In the genomic region with DNA sequence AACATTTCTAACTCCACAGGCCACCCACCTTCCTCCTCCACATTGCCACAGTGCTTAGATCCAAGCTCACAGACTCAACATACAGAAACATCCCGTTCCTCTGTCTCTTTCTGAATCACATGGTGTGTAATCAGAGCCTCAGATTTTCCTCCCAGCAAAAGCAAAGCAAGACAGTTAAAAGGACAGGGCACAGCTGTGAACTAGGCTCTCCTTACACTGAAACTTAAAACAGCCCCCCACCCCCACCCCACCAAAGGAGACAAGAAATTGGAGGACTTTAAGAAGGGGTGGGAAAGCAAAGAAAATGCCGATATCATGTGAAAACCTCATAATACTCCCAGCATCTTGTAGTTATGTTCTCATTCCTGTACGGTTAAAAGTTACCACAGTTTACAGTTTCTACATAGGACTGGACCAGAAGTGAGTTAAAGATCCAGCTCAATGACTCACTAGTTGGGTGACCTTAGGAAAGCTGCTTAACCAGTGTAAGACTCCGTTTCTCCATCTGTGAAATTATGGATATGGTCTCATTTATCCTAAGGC, we compare ENCODE assay signal across 9 cellular contexts. TPM values are rescaled to one million over a fixed set of nuclear protein-coding genes. Genes with fewer than 3 reads are reported as not detected.
DNase-seq lines count a peak whose midpoint lies in the region; ATAC-seq, FAIRE-seq and TF ChIP-seq lines count a peak whose summit lies in the region.
"Had no signal": no experiment of that assay in that cellular context is flagged by ENCODE, and none has a peak within 500 bp of the region (broad histone marks: within the 10 kb centered on the region; RNA-seq: fewer than 3 reads in every experiment).

No MANE protein-coding gene starts in this region.

- no peak overlapping the region for H3K9ac ChIP-seq in HepG2 (ENCODE audit: insufficient read depth, low read depth, low read length)

- peaks cover 43% of the 10 kb centered on the region for H4K20me1 ChIP-seq in HepG2 (ENCODE audit: insufficient read depth, low read length)

- POLR2A ChIA-PET in HepG2 (lab: Yijun Ruan, JAX) (no interaction called here), T-cell (lab: Charles Lee) (interaction anchor here in 1 of 2 donors (0.6 kb wide), 1 partner anchor 10 kb away, joined by 4 read pairs; no protein-coding TSS in a partner anchor)
- POLR2A ChIA-PET in naive thymus-derived CD8-positive, alpha-beta T cell (lab: Charles Lee) = interaction anchor here (0.7 kb wide), 1 partner anchor 23 kb away, joined by 5 read pairs; no protein-coding TSS in a partner anchor
- POLR2A ChIA-PET in activated CD4-positive, alpha-beta memory T cell treated with anti-CD3 and anti-CD28 coated beads for 36 hours (lab: Charles Lee) = no interaction called here

- peaks cover 64% of the 10 kb centered on the region for H3K79me2 ChIP-seq in HepG2 (ENCODE audit: insufficient read depth, low read length)

- FAIRE-seq in HepG2 (lab: Jason Lieb, UNC) = no peak

- no peak overlapping the region for H2AFZ ChIP-seq in HepG2 (ENCODE audit: low read length)

- H3K27ac Mint-ChIP-seq in T-cell = no peak overlapping the region
- H3K27ac Mint-ChIP-seq in naive thymus-derived CD8-positive, alpha-beta T cell = peak overlapping the region in 4 of 10 donors; percentile 1 to 78 (median 50)
- H3K27ac Mint-ChIP-seq in activated CD4-positive, alpha-beta memory T cell treated with anti-CD3 and anti-CD28 coated beads for 36 hours = no peak overlapping the region

- no peak for ATAC-seq in HepG2
- ATAC-seq in right lobe of liver = no peak
- ATAC-seq in T-cell (replicated peaks in 1 of 4) = no peak
- ATAC-seq in naive thymus-derived CD8-positive, alpha-beta T cell = no peak
- no peak for ATAC-seq in GM18520 (IDR thresholded peaks at IDR 0.05; ENCODE audit: unreplicated experiment)

- peaks cover 8 to 49% of the 10 kb centered on the region in 2 experiments for H3K36me3 ChIP-seq in HepG2 (replicated peaks in 1 of 2; ENCODE audit: control insufficient read depth in 1 of 2, insufficient read depth in 2 of 2, low read length in 2 of 2)
- peaks cover 0 to 8% (median 0%) of the 10 kb centered on the region in 4 donors for H3K36me3 ChIP-seq in right lobe of liver

- no peak for TF ChIP-seq RAD21 in HepG2 (CRISPR knock-in tag; IDR thresholded peaks at IDR 0.05)

- no TSS peak for BruUV-seq in HepG2 (replicated peaks; lab: Mats Ljungman, UMichigan)

- H3K27me3 ChIP-seq in HepG2 (ENCODE audit: control insufficient read depth in 1 of 2, insufficient read depth in 2 of 2, low read length in 2 of 2) (no peaks in the 10 kb centered on the region; a peak in 1 of 5 replicates), right lobe of liver (no peaks in the 10 kb centered on the region)

- H3K4me3 ChIP-seq in HepG2 (replicated peaks in 1 of 3; ENCODE audit: insufficient read depth in 1 of 3, low read depth in 2 of 3, low read length in 3 of 3) (no peak overlapping the region), right lobe of liver (no peak overlapping the region), choroid plexus epithelial cell (ENCODE audit: low read depth, low read length) (peak overlapping the region; percentile 42)

- WGBS in HepG2 (ENCODE audit: low lambda C conversion rate) = 90% methylated on average over 4 of the region's 4 CpGs
- WGBS in right lobe of liver (ENCODE audit: insufficient coverage, low coverage, low lambda C conversion rate, missing lambda C conversion rate) = 62% methylated on average over 4 of the region's 4 CpGs

- TF ChIP-seq EP300 in HepG2 (IDR thresholded peaks at IDR 0.05; ENCODE audit: low read depth in 2 of 2, low read length in 2 of 2) (no peak), HepG2 (CRISPR knock-in tag; IDR thresholded peaks at IDR 0.05; ENCODE audit: borderline replicate concordance) (no peak)

- peaks cover 44% of the 10 kb centered on the region for H3K4me1 ChIP-seq in HepG2 (ENCODE audit: insufficient read depth, low read length)
- no peaks in the 10 kb centered on the region for H3K4me1 ChIP-seq in right lobe of liver

- peaks cover 30 to 34% (median 32%) of the 10 kb centered on the region in 3 donors for H3K4me1 Mint-ChIP-seq in T-cell
- peaks cover 24 to 70% (median 51%) of the 10 kb centered on the region in 4 donors for H3K4me1 Mint-ChIP-seq in naive thymus-derived CD8-positive, alpha-beta T cell
- peaks cover 31% of the 10 kb centered on the region for H3K4me1 Mint-ChIP-seq in activated CD4-positive, alpha-beta memory T cell treated with anti-CD3 and anti-CD28 coated beads for 36 hours (ENCODE audit: low read depth)

- no peak for TF ChIP-seq POLR2A in HepG2 (IDR thresholded peaks at IDR 0.05; ENCODE audit: insufficient read depth in 1 of 2, low read depth in 2 of 2, low read length in 2 of 2)
- no peak for TF ChIP-seq POLR2A in right lobe of liver (IDR thresholded peaks at IDR 0.05)

- H3K4me3 Mint-ChIP-seq in T-cell = no peak overlapping the region
- H3K4me3 Mint-ChIP-seq in naive thymus-derived CD8-positive, alpha-beta T cell = no peak overlapping the region
- no peak overlapping the region for H3K4me3 Mint-ChIP-seq in activated CD4-positive, alpha-beta memory T cell treated with anti-CD3 and anti-CD28 coated beads for 36 hours

- no peaks in the 10 kb centered on the region for H3K36me3 Mint-ChIP-seq in T-cell
- peaks cover 0 to 23% (median 6%) of the 10 kb centered on the region in 3 donors for H3K36me3 Mint-ChIP-seq in naive thymus-derived CD8-positive, alpha-beta T cell
- H3K36me3 Mint-ChIP-seq in activated CD4-positive, alpha-beta memory T cell treated with anti-CD3 and anti-CD28 coated beads for 36 hours = peaks cover 27% of the 10 kb centered on the region

- TF ChIP-seq CTCF in HepG2 (CRISPR knock-in tag; IDR thresholded peaks at IDR 0.05) = no peak
- TF ChIP-seq CTCF in right lobe of liver (IDR thresholded peaks at IDR 0.05) = no peak
- no peak for TF ChIP-seq CTCF in choroid plexus epithelial cell (conservative IDR thresholded peaks at IDR 0.05; ENCODE audit: low read depth, low read length)

- no peaks in the 10 kb centered on the region for H3K9me3 ChIP-seq in HepG2 (ENCODE audit: low read length)
- no peaks in the 10 kb centered on the region for H3K9me3 ChIP-seq in right lobe of liver

- intact Hi-C loops in HepG2 (cut with micrococcal nuclease; ENCODE audit: unreplicated experiment) (no loop called here), right lobe of liver (cut with DNase I) (no loop called here)
- intact Hi-C loops in activated CD4-positive, alpha-beta memory T cell treated with anti-CD3 and anti-CD28 coated beads for 36 hours (cut with micrococcal nuclease) = no loop called here

- H3K27ac ChIP-seq in HepG2 (ENCODE audit: extremely low read length, insufficient read depth, low read length) = no peak overlapping the region
- H3K27ac ChIP-seq in right lobe of liver = no peak overlapping the region

- in situ Hi-C loops in HepG2 (cut with HindIII; ENCODE audit: extremely low pct_ligation_motif_present, low pct_unique_long_range_greater_than_20kb) = no loop called here

- H3K9me3 Mint-ChIP-seq in T-cell = no peaks in the 10 kb centered on the region
- H3K9me3 Mint-ChIP-seq in naive thymus-derived CD8-positive, alpha-beta T cell = no peaks in the 10 kb centered on the region
- no peaks in the 10 kb centered on the region for H3K9me3 Mint-ChIP-seq in activated CD4-positive, alpha-beta memory T cell treated with anti-CD3 and anti-CD28 coated beads for 36 hours

- CTCF ChIA-PET in HepG2 (lab: Yijun Ruan, JAX; ENCODE audit: low intra/inter-chr PET ratio, low total read pairs) = no interaction called here
- CTCF ChIA-PET in T-cell (lab: Charles Lee) = interaction anchor here in 1 of 2 donors (1.2 kb wide), 1 partner anchor 31 kb away, joined by 3 read pairs; no protein-coding TSS in a partner anchor
- CTCF ChIA-PET in activated CD4-positive, alpha-beta memory T cell treated with anti-CD3 and anti-CD28 coated beads for 36 hours (lab: Charles Lee) = interaction anchor here (1.2 kb wide), 1 partner anchor 32 kb away, joined by 5 read pairs; no protein-coding TSS in a partner anchor

- DNase-seq in HepG2 (ENCODE audit: low spot score) = no peak
- no peak for DNase-seq in right lobe of liver
- peak; percentile 90 for DNase-seq in choroid plexus epithelial cell (ENCODE audit: low read depth)
- peak; percentile 87 for DNase-seq in myocyte (ENCODE audit: low read depth)
- DNase-seq in T-cell = no peak
- no peak for DNase-seq in naive thymus-derived CD8-positive, alpha-beta T cell
- no peak for DNase-seq in activated CD4-positive, alpha-beta memory T cell treated with anti-CD3 and anti-CD28 coated beads for 36 hours
- DNase-seq: NCI-H1048 had no signal

- H3K27me3 Mint-ChIP-seq in T-cell = peaks cover 17 to 53% of the 10 kb centered on the region in 2 donors
- H3K27me3 Mint-ChIP-seq in naive thymus-derived CD8-positive, alpha-beta T cell = peaks cover 0 to 4% (median 0%) of the 10 kb centered on the region in 5 donors
- peaks cover 40% of the 10 kb centered on the region for H3K27me3 Mint-ChIP-seq in activated CD4-positive, alpha-beta memory T cell treated with anti-CD3 and anti-CD28 coated beads for 36 hours

- H3K4me2 ChIP-seq in HepG2 (ENCODE audit: low read depth, low read length) = peak overlapping the region; percentile 14; the same call in 1 of the 2 replicates

RNA-seq across cellular contexts. Expression of a gene that starts 4.8 kb away (rescaled TPM):
- 62.6 and 77.5 TPM in 2 replicates for total RNA-seq in HepG2 (2016; rRNA removed; fragmentation: Illumina TruSeq; extraction: Trizol)
- total RNA-seq in HepG2 (2016; cell fraction: cytosol; rRNA removed; fragmentation: Illumina TruSeq; extraction: Trizol; ENCODE audit: low read depth) = 196 and 201 TPM in 2 replicates
- total RNA-seq in HepG2 (2016; cell fraction: insoluble cytoplasmic fraction; rRNA removed; fragmentation: Illumina TruSeq; extraction: Trizol) = 52.0 and 76.4 TPM in 2 replicates
- 193 and 202 TPM in 2 replicates for total RNA-seq in HepG2 (2016; cell fraction: membrane; rRNA removed; fragmentation: Illumina TruSeq; extraction: Trizol)
- 85.5 and 101 TPM in 2 replicates for total RNA-seq in HepG2 (2016; cell fraction: nucleus; rRNA removed; fragmentation: Illumina TruSeq; extraction: Trizol)
- polyA plus RNA-seq in HepG2 (2011; rRNA removed) = 99.6 and 107 TPM in 2 replicates
- polyA plus RNA-seq in HepG2 (2011; cell fraction: cytosol; rRNA removed) = 78.6 and 78.7 TPM in 2 replicates
- 376 and 410 TPM in 2 replicates for polyA plus RNA-seq in HepG2 (2011; cell fraction: nucleus; rRNA removed)
- polyA plus RNA-seq in HepG2 (2012) = 107 and 155 TPM in 2 replicates
- 380 and 410 TPM in 2 replicates for polyA plus RNA-seq in HepG2 (2016; cell fraction: cytosol; fragmentation: Illumina TruSeq; extraction: Trizol; ENCODE audit: low read depth)
- 105 and 112 TPM in 2 replicates for polyA plus RNA-seq in HepG2 (2016; cell fraction: insoluble cytoplasmic fraction; fragmentation: Illumina TruSeq; extraction: Trizol; ENCODE audit: low read depth)
- 302 and 346 TPM in 2 replicates for polyA plus RNA-seq in HepG2 (2016; cell fraction: membrane; fragmentation: Illumina TruSeq; extraction: Trizol; ENCODE audit: low read depth)
- polyA plus RNA-seq in HepG2 (2016; cell fraction: nucleus; fragmentation: Illumina TruSeq; extraction: Trizol; ENCODE audit: insufficient read depth, low read depth) = 178 and 216 TPM in 2 replicates
- 56.6 and 119 TPM in 2 replicates for polyA minus RNA-seq in HepG2 (2011; rRNA and poly(A)+ RNA removed; ENCODE audit: low replicate concordance)
- polyA minus RNA-seq in HepG2 (2011; cell fraction: cytosol; rRNA and poly(A)+ RNA removed) = 28.9 and 30.7 TPM in 2 replicates
- 154 and 197 TPM in 2 replicates for polyA minus RNA-seq in HepG2 (2011; cell fraction: nucleus; rRNA and poly(A)+ RNA removed)
- total RNA-seq in right lobe of liver = 10 to 100 TPM; 16.0 to 34.2 (median 23.2) TPM
- 202 and 228 TPM in 2 replicates for total RNA-seq in myocyte
- 280 TPM for polyA plus RNA-seq in myocyte (2012)
- total RNA-seq in T-cell = 100 to 1,000 TPM in 1 of 5 donors, 10 to 100 TPM in 4; 14.8 to 101 (median 44.2) TPM
- total RNA-seq in naive thymus-derived CD8-positive, alpha-beta T cell = 10 to 100 TPM; 86.0 to 88.6 TPM
- 10 to 100 TPM; 56.6 to 80.1 (median 62.5) TPM for polyA plus RNA-seq in naive thymus-derived CD8-positive, alpha-beta T cell
- total RNA-seq in activated CD4-positive, alpha-beta memory T cell treated with anti-CD3 and anti-CD28 coated beads for 36 hours = 10 to 100 TPM; 90.7 to 96.2 TPM

RNA-seq across cellular contexts. Expression of a gene that starts 44.5 kb away (rescaled TPM):
- not detected in 2 replicates for total RNA-seq in HepG2 (2016; rRNA removed; fragmentation: Illumina TruSeq; extraction: Trizol)
- total RNA-seq in HepG2 (2016; cell fraction: cytosol; rRNA removed; fragmentation: Illumina TruSeq; extraction: Trizol; ENCODE audit: low read depth) = not detected in 2 replicates
- total RNA-seq in HepG2 (2016; cell fraction: insoluble cytoplasmic fraction; rRNA removed; fragmentation: Illumina TruSeq; extraction: Trizol) = not detected in 2 replicates
- total RNA-seq in HepG2 (2016; cell fraction: membrane; rRNA removed; fragmentation: Illumina TruSeq; extraction: Trizol) = not detected in 2 replicates
- not detected in 2 replicates for total RNA-seq in HepG2 (2016; cell fraction: nucleus; rRNA removed; fragmentation: Illumina TruSeq; extraction: Trizol)
- polyA plus RNA-seq in HepG2 (2011; rRNA removed) = not detected in 2 replicates
- not detected in 2 replicates for polyA plus RNA-seq in HepG2 (2011; cell fraction: cytosol; rRNA removed)
- polyA plus RNA-seq in HepG2 (2011; cell fraction: nucleus; rRNA removed) = not detected in 2 replicates
- polyA plus RNA-seq in HepG2 (2012) = not detected in 2 replicates
- not detected in 2 replicates for polyA plus RNA-seq in HepG2 (2016; cell fraction: cytosol; fragmentation: Illumina TruSeq; extraction: Trizol; ENCODE audit: low read depth)
- polyA plus RNA-seq in HepG2 (2016; cell fraction: insoluble cytoplasmic fraction; fragmentation: Illumina TruSeq; extraction: Trizol; ENCODE audit: low read depth) = not detected in 2 replicates
- polyA plus RNA-seq in HepG2 (2016; cell fraction: membrane; fragmentation: Illumina TruSeq; extraction: Trizol; ENCODE audit: low read depth) = not detected in 2 replicates
- not detected in 2 replicates for polyA plus RNA-seq in HepG2 (2016; cell fraction: nucleus; fragmentation: Illumina TruSeq; extraction: Trizol; ENCODE audit: insufficient read depth, low read depth)
- 9.3 TPM in 1 of 2 replicates, not detected in the other for polyA minus RNA-seq in HepG2 (2011; rRNA and poly(A)+ RNA removed; ENCODE audit: low replicate concordance)
- polyA minus RNA-seq in HepG2 (2011; cell fraction: cytosol; rRNA and poly(A)+ RNA removed) = not detected in 2 replicates
- not detected in 2 replicates for polyA minus RNA-seq in HepG2 (2011; cell fraction: nucleus; rRNA and poly(A)+ RNA removed)
- total RNA-seq in right lobe of liver = not detected
- total RNA-seq in myocyte = 3.7 and 3.8 TPM in 2 replicates
- polyA plus RNA-seq in myocyte (2012) = 2.1 TPM
- 1 to 10 TPM in 1 of 5 donors, under 1 TPM in 4; 0.20 to 1.8 (median 0.39) TPM for total RNA-seq in T-cell
- under 1 TPM; 0.10 to 0.19 TPM for total RNA-seq in naive thymus-derived CD8-positive, alpha-beta T cell
- polyA plus RNA-seq in naive thymus-derived CD8-positive, alpha-beta T cell = under 1 TPM in 1 of 3 donors, not detected in 2; 0.47 TPM
- total RNA-seq in activated CD4-positive, alpha-beta memory T cell treated with anti-CD3 and anti-CD28 coated beads for 36 hours = not detected

Comparison
In these comparisons a context has a peak if more than half of its experiments do, and no peak if none do; other contexts are left out.
1. DNase-seq: peak in choroid plexus epithelial cell (single experiment) and myocyte (single experiment); none in HepG2 (single experiment), right lobe of liver (0 of 3), T-cell (0 of 34), naive thymus-derived CD8-positive, alpha-beta T cell (0 of 10) and activated CD4-positive, alpha-beta memory T cell treated with anti-CD3 and anti-CD28 coated beads for 36 hours (single experiment).